In the genomic region with DNA sequence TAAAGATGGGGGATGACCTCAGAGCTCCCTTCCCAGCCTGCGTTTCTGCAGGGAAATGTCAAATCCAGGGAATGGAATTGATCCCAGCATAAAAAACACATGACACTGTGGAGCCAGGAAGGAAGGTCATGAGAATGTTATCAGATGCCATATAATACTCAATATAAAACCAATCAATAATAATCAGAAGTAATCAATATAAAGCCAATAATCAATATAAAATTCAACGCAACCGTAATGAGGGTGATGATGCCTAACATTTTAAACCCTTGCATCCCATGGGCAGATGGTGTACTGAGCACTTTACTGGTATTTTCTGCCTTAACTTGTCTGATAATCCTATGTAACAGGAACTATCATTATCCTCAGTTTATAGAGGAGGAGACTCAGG, we compare ENCODE assay signal across 8 cellular contexts.
"Had no signal": no experiment of that assay in that cellular context is flagged by ENCODE, and none has a peak within 500 bp of the region (broad histone marks: within the 10 kb centered on the region; RNA-seq: fewer than 3 reads in every experiment).

No MANE protein-coding gene starts in this region.

- H2AFZ ChIP-seq: GM23338 had no signal

- H3K27ac Mint-ChIP-seq: GM23338, H9, IgD-negative memory B cell had no signal

- H3K4me3 ChIP-seq: GM23338 had no signal

- H3K9me3 Mint-ChIP-seq: GM23338, IgD-negative memory B cell had no signal

- ATAC-seq: GM23338 had no signal

- H3K27ac ChIP-seq: HL-60 had no signal

- FAIRE-seq: H1, H54 had no signal

- H3K4me2 ChIP-seq: GM23338 had no signal

- H3K4me3 Mint-ChIP-seq: GM23338, H9 had no signal

- DNase-seq: H9, HCEC 1CT, KG1 had no signal
